15 cellular contexts compared by ENCODE assay signal in the genomic region with DNA sequence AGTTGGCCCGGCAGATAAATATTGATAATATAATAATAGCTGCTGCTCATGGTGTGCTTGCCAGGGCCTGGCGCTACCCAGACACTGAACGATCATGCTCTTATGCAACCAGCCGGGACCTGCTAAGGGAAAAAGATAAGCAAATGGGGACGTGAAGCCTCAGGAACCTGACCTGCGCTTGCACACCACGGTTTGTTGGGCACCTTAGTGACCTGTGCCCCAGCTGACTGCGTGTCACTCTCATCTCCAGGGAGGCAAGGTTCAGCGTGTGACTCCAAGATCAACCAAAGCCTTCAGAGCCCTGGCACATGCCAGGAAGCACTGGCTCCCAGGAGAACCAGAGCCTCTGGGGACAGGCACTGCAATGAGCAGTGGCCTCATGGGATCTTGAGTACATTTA.
DNase-seq lines count a peak whose midpoint lies in the region; ATAC-seq and TF ChIP-seq lines count a peak whose summit lies in the region.
"Had no signal": no experiment of that assay in that cellular context is flagged by ENCODE, and none has a peak within 500 bp of the region (broad histone marks: within the 10 kb centered on the region; RNA-seq: fewer than 3 reads in every experiment).

No MANE protein-coding gene starts in this region.

- ATAC-seq in Right ventricle myocardium superior (ENCODE audit: poor library complexity) = peak; percentile 73
- no peak for ATAC-seq in stimulated activated naive CD8-positive, alpha-beta T cell treated with anti-CD3 and anti-CD28 coated beads, Interleukin-15, Interleukin-2, amounts not matched to agents 100 U/mL and 50 U/mL, for 24 hours

- no peaks in the 10 kb centered on the region for H3K4me1 ChIP-seq in right atrium auricular region
- peaks cover 14% of the 10 kb centered on the region for H3K4me1 ChIP-seq in SJCRH30

- H3K27ac ChIP-seq in right atrium auricular region = no peak overlapping the region
- H3K27ac ChIP-seq in cingulate gyrus (ENCODE audit: low read depth, low read length) = peak overlapping the region; percentile 13
- no peak overlapping the region for H3K27ac ChIP-seq in SJCRH30
- H3K27ac ChIP-seq: PC-9 had no signal

- H3K36me3 ChIP-seq in right atrium auricular region (no peaks in the 10 kb centered on the region), SJCRH30 (no peaks in the 10 kb centered on the region)

- H3K4me3 ChIP-seq in right atrium auricular region (no peak overlapping the region), SJCRH30 (no peak overlapping the region)
- H3K4me3 ChIP-seq: PC-9 had no signal

- H3K27me3 ChIP-seq in right atrium auricular region (no peaks in the 10 kb centered on the region), SJCRH30 (no peaks in the 10 kb centered on the region)

- no peak for TF ChIP-seq CTCF in right atrium auricular region (IDR thresholded peaks at IDR 0.05)

- DNase-seq in Right ventricle myocardium superior (no peak), right atrium auricular region (ENCODE audit: low spot score) (no peak), mucosa of gallbladder (ENCODE audit: low spot score) (peak; percentile 64), dermis blood vessel endothelial cell (no peak), SJCRH30 (no peak), NCI-H2171 treated with DMSO at 0.1 percent for 48 hours (lab: John Stamatoyannopoulos, UW) (no peak)
- no peak for DNase-seq in stimulated activated naive CD8-positive, alpha-beta T cell treated with anti-CD3 and anti-CD28 coated beads, Interleukin-15, Interleukin-2, amounts not matched to agents 100 U/mL and 50 U/mL, for 24 hours
- DNase-seq: CD4-positive, alpha-beta T cell; DMS79 treated with DMSO at 0.1 percent for 48 hours; IMR-90; NCI-H146; NCI-H446; PC-9; SHP77 had no signal

- intact Hi-C loops in Right ventricle myocardium superior (cut with DNase I) = no loop called here

- H3K9me3 ChIP-seq in right atrium auricular region (no peaks in the 10 kb centered on the region), SJCRH30 (replicated peaks) (no peaks in the 10 kb centered on the region)
